9 cellular contexts compared by ENCODE assay signal in the genomic region with DNA sequence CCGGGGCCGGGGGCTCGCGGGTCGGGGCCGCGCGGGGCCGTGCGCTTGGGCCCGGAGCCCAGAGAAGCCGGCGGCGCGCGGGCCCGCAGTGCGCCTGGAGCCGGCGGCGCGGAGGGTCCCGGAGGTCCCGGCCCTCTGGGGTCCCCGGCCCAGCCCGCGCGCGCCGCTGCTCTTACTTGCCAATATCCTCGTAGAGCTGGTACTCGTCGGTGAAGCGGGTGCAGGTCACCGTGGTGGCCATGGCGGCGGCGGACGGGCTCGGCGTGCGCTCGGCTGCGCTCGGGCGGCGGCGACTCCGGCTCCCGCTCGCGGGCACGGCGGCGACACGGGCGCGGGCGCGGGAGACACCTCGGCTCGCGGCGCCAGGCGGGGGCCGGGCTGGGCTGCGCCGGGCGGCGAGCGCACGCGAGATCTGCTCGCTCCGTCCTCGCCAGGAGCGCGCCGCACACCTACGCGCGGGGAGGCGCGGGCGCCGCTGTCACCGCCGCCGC. TPM values are rescaled to one million over a fixed set of nuclear protein-coding genes. Genes with fewer than 3 reads are reported as not detected.
DNase-seq lines count a peak whose midpoint lies in the region; ATAC-seq and TF ChIP-seq lines count a peak whose summit lies in the region.
"Had no signal": no experiment of that assay in that cellular context is flagged by ENCODE, and none has a peak within 500 bp of the region (broad histone marks: within the 10 kb centered on the region; RNA-seq: fewer than 3 reads in every experiment).

TSS of gene CAMK2B (minus strand) at position 414 of the 491 bp plus-strand sequence. CDS start at position 241, 173 bp downstream.

- peaks cover 0 to 6% of the 10 kb centered on the region in 2 donors for H3K27me3 ChIP-seq in body of pancreas
- no peaks in the 10 kb centered on the region for H3K27me3 ChIP-seq in right lobe of liver
- H3K27me3 ChIP-seq in upper lobe of left lung: peaks cover 0 to 23% (median 13%) of the 10 kb centered on the region in 4 donors

- no peak within 1 kb of the TSS for H3K27ac Mint-ChIP-seq in activated naive CD4-positive, alpha-beta T cell treated with anti-CD3 and anti-CD28 coated beads, Interleukin-2, amount 10 ng/mL, durations not matched to agents 7 days and 5 days

- H3K4me1 ChIP-seq in body of pancreas (peaks cover 5% of the 10 kb centered on the region), right lobe of liver (peaks cover 0 to 21% (median 10%) of the 10 kb centered on the region in 4 donors), upper lobe of left lung (peaks cover 0 to 15% (median 4%) of the 10 kb centered on the region in 4 donors)

- TF ChIP-seq CTCF in body of pancreas (IDR thresholded peaks at IDR 0.05) (no peak), right lobe of liver (IDR thresholded peaks at IDR 0.05) (no peak), upper lobe of left lung (IDR thresholded peaks at IDR 0.05) (no peak)

- TF ChIP-seq POLR2A in body of pancreas (IDR thresholded peaks at IDR 0.05) (no peak), right lobe of liver (IDR thresholded peaks at IDR 0.05) (no peak), upper lobe of left lung (IDR thresholded peaks at IDR 0.05) (no peak)

- TF ChIP-seq EP300 in upper lobe of left lung (IDR thresholded peaks at IDR 0.05): no peak

- CTCF ChIA-PET in activated naive CD4-positive, alpha-beta T cell treated with anti-CD3 and anti-CD28 coated beads, Interleukin-2, amount 10 ng/mL, durations not matched to agents 7 days and 5 days (lab: Charles Lee): no interaction called here

- H3K4me1 Mint-ChIP-seq in activated naive CD4-positive, alpha-beta T cell treated with anti-CD3 and anti-CD28 coated beads, Interleukin-2, amount 10 ng/mL, durations not matched to agents 7 days and 5 days: peaks cover 4% of the 10 kb centered on the region

- WGBS in body of pancreas, 2 donors: 0% methylated on average over 74 of the region's 89 CpGs; no CpG with 5 or more reads in 1 of the 2 donors
- no CpG with 5 or more reads among the region's 89 CpGs for WGBS in right lobe of liver (ENCODE audit: insufficient coverage, low coverage, low lambda C conversion rate, missing lambda C conversion rate)
- 0% methylated on average over 19 of the region's 89 CpGs; no CpG with 5 or more reads in 1 of the 2 donors for WGBS in upper lobe of left lung, 2 donors

- ATAC-seq in body of pancreas (peak; percentile 36), right lobe of liver (no peak), upper lobe of left lung (ENCODE audit: low FRiP score in 2 of 2) (no peak), GM21447 (IDR thresholded peaks at IDR 0.05; ENCODE audit: unreplicated experiment) (no peak)

- intact Hi-C loops in body of pancreas (cut with DNase I) (no loop called here), right lobe of liver (cut with DNase I) (no loop called here)

- no peak for DNase-seq in activated naive CD4-positive, alpha-beta T cell treated with anti-CD3 and anti-CD28 coated beads, Interleukin-2, amount 10 ng/mL, durations not matched to agents 7 days and 5 days
- DNase-seq in activated naive CD4-positive, alpha-beta T cell treated with Interleukin-2 at 50 U/mL for 16 hours: no peak
- no peak for DNase-seq in body of pancreas
- DNase-seq in right lobe of liver: no peak
- DNase-seq in upper lobe of left lung: peak in 1 of 2 donors; percentile 82
- DNase-seq in medulla oblongata (ENCODE audit: extremely low spot score): no peak
- no peak for DNase-seq in cortex of kidney (lab: John Stamatoyannopoulos, UW)
- DNase-seq: NCI-H2107 had no signal

- H3K27ac ChIP-seq in body of pancreas (no peak within 1 kb of the TSS), right lobe of liver (no peak within 1 kb of the TSS), upper lobe of left lung (no peak within 1 kb of the TSS)

- H3K4me3 Mint-ChIP-seq in activated naive CD4-positive, alpha-beta T cell treated with anti-CD3 and anti-CD28 coated beads, Interleukin-2, amount 10 ng/mL, durations not matched to agents 7 days and 5 days: peak within 1 kb of the TSS; percentile 63

- H3K36me3 ChIP-seq in body of pancreas (replicated peaks in 1 of 2; ENCODE audit: insufficient read depth in 1 of 2, low read depth in 2 of 2): no peaks in the 10 kb centered on the region
- H3K36me3 ChIP-seq in right lobe of liver: no peaks in the 10 kb centered on the region
- H3K36me3 ChIP-seq in upper lobe of left lung: no peaks in the 10 kb centered on the region

- H3K9me3 Mint-ChIP-seq in activated naive CD4-positive, alpha-beta T cell treated with anti-CD3 and anti-CD28 coated beads, Interleukin-2, amount 10 ng/mL, durations not matched to agents 7 days and 5 days: no peaks in the 10 kb centered on the region

- H3K4me3 ChIP-seq in body of pancreas (no peak within 1 kb of the TSS), right lobe of liver (peak within 1 kb of the TSS; percentile 20 to 47 (median 38)), upper lobe of left lung (peak within 1 kb of the TSS in 3 of 4 donors; percentile 24 to 30 (median 25))

- no peaks in the 10 kb centered on the region for H3K9me3 ChIP-seq in body of pancreas
- no peaks in the 10 kb centered on the region for H3K9me3 ChIP-seq in right lobe of liver
- no peaks in the 10 kb centered on the region for H3K9me3 ChIP-seq in upper lobe of left lung

- no peaks in the 10 kb centered on the region for H3K36me3 Mint-ChIP-seq in activated naive CD4-positive, alpha-beta T cell treated with anti-CD3 and anti-CD28 coated beads, Interleukin-2, amount 10 ng/mL, durations not matched to agents 7 days and 5 days

- peaks cover 80% of the 10 kb centered on the region for H3K27me3 Mint-ChIP-seq in activated naive CD4-positive, alpha-beta T cell treated with anti-CD3 and anti-CD28 coated beads, Interleukin-2, amount 10 ng/mL, durations not matched to agents 7 days and 5 days

RNA-seq across cellular contexts. Expression of gene CAMK2B, which starts in this region (rescaled TPM):
- total RNA-seq in body of pancreas (1 to 10 TPM in 1 of 2 donors, under 1 TPM in 1; 0.52 to 7.6 TPM), right lobe of liver (1 to 10 TPM; 2.1 to 5.1 (median 3.3) TPM), upper lobe of left lung (1 to 10 TPM in 1 of 6 donors, under 1 TPM in 2, not detected in 3; 0.09 to 1.8 (median 0.27) TPM)

Comparison
In these comparisons a context has a peak if more than half of its experiments do, and no peak if none do; other contexts are left out.
1. H3K4me3 ChIP-seq: peak in right lobe of liver (3 of 3) and upper lobe of left lung (3 of 4); none in body of pancreas (0 of 2).